ENCODE assay signal across 30 cellular contexts in genomic region chr3:114494498-114494897, GRCh38.
"Had no signal": no experiment of that assay in that cellular context is flagged by ENCODE, and none has a peak within 500 bp of the region (broad histone marks: within the 10 kb centered on the region; RNA-seq: fewer than 3 reads in every experiment).

No MANE protein-coding gene starts in this region.

- H3K27ac ChIP-seq: ascending aorta, cardiac muscle cell, epithelial cell of prostate, left lung, neutrophil, ovary, right lobe of liver, stomach, suprapubic skin, tibial artery, upper lobe of right lung had no signal

- H3K27me3 Mint-ChIP-seq: activated B cell treated with CpG ODN at 0.5 μM for 24 hours; activated naive CD8-positive, alpha-beta T cell; progenitor cell of endocrine pancreas had no signal

- H3K9me3 ChIP-seq: ascending aorta, esophagus squamous epithelium, left lung, mucosa of descending colon, neutrophil, ovary, right lobe of liver, stomach, suprapubic skin, tibial artery, upper lobe of right lung had no signal

- H3K4me1 ChIP-seq: left lung had no signal

- DNase-seq: activated B cell treated with CpG ODN at 0.5 μM for 24 hours; activated CD4-positive, alpha-beta T cell treated with anti-CD3 and anti-CD28 coated beads, Interleukin-2, amount 50 U/mL, for 4 hours; activated gamma-delta T cell; activated T-cell treated with anti-CD3 and anti-CD28 coated beads for 4 hours; cerebellar nuclear complex; cortex of kidney; endodermal cell; esophagus squamous epithelium; foreskin melanocyte; left lung; mucosa of descending colon; ovary; right lobe of liver; stimulated activated CD4-positive, alpha-beta T cell treated with anti-CD3 and anti-CD28 coated beads, Interleukin-2, amount 100 ng/mL, for 48 hours; stomach; T-cell; tibial artery; upper lobe of right lung had no signal

- H3K4me3 ChIP-seq: ascending aorta, cardiac muscle cell, esophagus squamous epithelium, left lung, lung, mucosa of descending colon, ovary, right lobe of liver, stomach, suprapubic skin, tibial artery, upper lobe of right lung had no signal

- H3K36me3 Mint-ChIP-seq: brain; natural killer cell treated with Interleukin-12 subunit alpha and Interleukin-12 subunit beta and Interleukin-15 and Interleukin-18, amount 100 ng/mL, for 72 hours had no signal

- H3K4me3 Mint-ChIP-seq: activated B cell treated with CpG ODN at 0.5 μM for 24 hours; activated naive CD8-positive, alpha-beta T cell; activated T-helper 1 cell treated with anti-CD3 and anti-CD28 coated beads, Interleukin-12 subunit alpha, Interleukin-12 subunit beta, Interleukin-2, Interleukin-4 antibody, amounts not matched to agents 30 ng/mL and 10 ng/mL and 1 ng/mL, durations not matched to agents 14 hours and 24 hours and 36 hours; brain; endodermal cell; natural killer cell treated with Interleukin-12 subunit alpha and Interleukin-12 subunit beta and Interleukin-15 and Interleukin-18, amount 100 ng/mL, for 72 hours; T-cell; T-helper 2 cell treated with Interferon-gamma antibody and Interleukin-4, amounts not matched to agents 5 μg/mL and 100 μg/mL, for 36 hours had no signal

- H3K27ac Mint-ChIP-seq: activated B cell treated with CpG ODN at 0.5 μM for 24 hours; activated naive CD8-positive, alpha-beta T cell; activated T-helper 1 cell treated with anti-CD3 and anti-CD28 coated beads, Interleukin-12 subunit alpha, Interleukin-12 subunit beta, Interleukin-2, Interleukin-4 antibody, amounts not matched to agents 30 ng/mL and 10 ng/mL and 1 ng/mL, durations not matched to agents 14 hours and 24 hours and 36 hours; endodermal cell; natural killer cell treated with Interleukin-12 subunit alpha and Interleukin-12 subunit beta and Interleukin-15 and Interleukin-18, amount 100 ng/mL, for 72 hours; progenitor cell of endocrine pancreas; T-cell; T-helper 2 cell treated with Interferon-gamma antibody and Interleukin-4, amounts not matched to agents 5 μg/mL and 100 μg/mL, for 36 hours had no signal

- H3K9me3 Mint-ChIP-seq: activated B cell treated with CpG ODN at 0.5 μM for 24 hours; activated T-helper 1 cell treated with anti-CD3 and anti-CD28 coated beads, Interleukin-12 subunit alpha, Interleukin-12 subunit beta, Interleukin-2, Interleukin-4 antibody, amounts not matched to agents 30 ng/mL and 10 ng/mL and 1 ng/mL, durations not matched to agents 14 hours and 24 hours and 36 hours; brain; endodermal cell; natural killer cell treated with Interleukin-12 subunit alpha and Interleukin-12 subunit beta and Interleukin-15 and Interleukin-18, amount 100 ng/mL, for 72 hours; T-cell; T-helper 2 cell treated with Interferon-gamma antibody and Interleukin-4, amounts not matched to agents 5 μg/mL and 100 μg/mL, for 36 hours had no signal

- ATAC-seq: left lung; mucosa of descending colon; natural killer cell treated with Interleukin-12 subunit alpha and Interleukin-12 subunit beta and Interleukin-15 and Interleukin-18, amount 100 ng/mL, for 72 hours; T-cell; upper lobe of right lung had no signal

- H3K36me3 ChIP-seq: ascending aorta, cardiac muscle cell, esophagus squamous epithelium, left lung, neutrophil, ovary, right lobe of liver, stomach, suprapubic skin, upper lobe of right lung had no signal

- H3K27me3 ChIP-seq: ascending aorta, cardiac muscle cell, esophagus squamous epithelium, left lung, neutrophil, ovary, right lobe of liver, stomach, suprapubic skin, tibial artery, upper lobe of right lung had no signal

- H3K4me1 Mint-ChIP-seq: activated B cell treated with CpG ODN at 0.5 μM for 24 hours, endodermal cell had no signal
